In the genomic region with DNA sequence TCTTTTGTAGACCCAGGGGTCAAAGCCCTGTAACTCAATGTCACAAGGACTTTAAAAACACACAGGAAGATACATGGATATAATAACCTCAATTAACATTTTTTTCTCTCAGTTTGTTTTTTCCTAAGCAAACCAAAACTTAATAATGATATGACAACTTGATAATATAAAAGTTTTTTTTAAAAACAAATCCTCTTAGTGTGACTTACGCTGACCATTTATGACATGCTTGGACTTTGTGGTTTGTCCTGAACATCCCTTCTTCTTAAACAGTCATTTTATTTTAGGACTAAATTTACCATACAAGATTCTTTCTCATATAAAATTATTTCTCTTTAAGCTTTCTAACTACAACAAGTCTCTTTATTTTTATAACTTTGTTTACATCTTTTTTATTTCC, we compare ENCODE assay signal across 15 cellular contexts. TPM values are rescaled to one million over a fixed set of nuclear protein-coding genes. Genes with fewer than 3 reads are reported as not detected.
DNase-seq lines count a peak whose midpoint lies in the region; ATAC-seq, FAIRE-seq and TF ChIP-seq lines count a peak whose summit lies in the region.
"Had no signal": no experiment of that assay in that cellular context is flagged by ENCODE, and none has a peak within 500 bp of the region (broad histone marks: within the 10 kb centered on the region; RNA-seq: fewer than 3 reads in every experiment).

No MANE protein-coding gene starts in this region.

- intact Hi-C loops in MCF 10A (cut with micrococcal nuclease) = no loop called here
- intact Hi-C loops in breast epithelium (cut with DNase I; ENCODE audit: low total_unique reads) = no loop called here
- intact Hi-C loops in lower leg skin (cut with DNase I; ENCODE audit: low total_unique reads) = no loop called here

- 59 to 100% methylated on average over 1 of the region's 1 CpG for WGBS in lower leg skin, 2 donors

- peaks cover 1% of the 10 kb centered on the region for H3K27me3 Mint-ChIP-seq in MCF 10A (ENCODE audit: insufficient read depth, unreplicated experiment)
- H3K27me3 Mint-ChIP-seq: activated CD8-positive, alpha-beta memory T cell treated with anti-CD3 and anti-CD28 coated beads, Interleukin-2, amount 10 ng/mL, durations not matched to agents 7 days and 5 days had no signal

- CTCF ChIA-PET in MCF 10A (lab: Yijun Ruan, JAX) = interaction anchor here (0.7 kb wide), 1 partner anchor 14 kb away, joined by 3 read pairs; no protein-coding TSS in a partner anchor

- H3K9me3 ChIP-seq in breast epithelium = peaks cover 0 to 7% of the 10 kb centered on the region in 2 donors

- H3K4me1 ChIP-seq in breast epithelium = no peaks in the 10 kb centered on the region

- H3K4me1 Mint-ChIP-seq in MCF 10A (ENCODE audit: insufficient read depth, unreplicated experiment) = no peaks in the 10 kb centered on the region
- H3K4me1 Mint-ChIP-seq: activated naive CD4-positive, alpha-beta T cell treated with anti-CD3 and anti-CD28 coated beads, Interleukin-2, amount 50 U/mL, for 24 hours had no signal

- H3K27ac ChIP-seq in breast epithelium = no peak overlapping the region

- POLR2A ChIA-PET in MCF 10A (lab: Yijun Ruan, JAX) = no interaction called here

- DNase-seq in MCF 10A (ENCODE audit: unreplicated experiment) = peak; percentile 46
- no peak for DNase-seq in breast epithelium (ENCODE audit: low spot score in 2 of 2)
- peak; percentile 39 for DNase-seq in RKO (ENCODE audit: low spot score)
- DNase-seq in fibroblast of peridontal ligament (ENCODE audit: extremely low read depth) = peak; percentile 6
- DNase-seq in retinal pigment epithelial cell (ENCODE audit: low read depth) = peak; percentile 5
- no peak for DNase-seq in lower leg skin (ENCODE audit: low spot score in 2 of 2)
- no peak for DNase-seq in GM12892 (ENCODE audit: insufficient read length)
- DNase-seq: activated CD8-positive, alpha-beta memory T cell treated with anti-CD3 and anti-CD28 coated beads, Interleukin-2, amount 10 ng/mL, durations not matched to agents 7 days and 5 days; GOT3; NCI-H1105 treated with DMSO at 0.1 percent for 48 hours; stimulated activated naive CD4-positive, alpha-beta T cell treated with Interleukin-2 at 50 U/mL for 16 hours had no signal

- no peak overlapping the region for H3K4me3 Mint-ChIP-seq in MCF 10A (ENCODE audit: unreplicated experiment)
- H3K4me3 Mint-ChIP-seq: activated CD8-positive, alpha-beta memory T cell treated with anti-CD3 and anti-CD28 coated beads, Interleukin-2, amount 10 ng/mL, durations not matched to agents 7 days and 5 days; activated naive CD4-positive, alpha-beta T cell treated with anti-CD3 and anti-CD28 coated beads, Interleukin-2, amount 50 U/mL, for 24 hours had no signal

- ATAC-seq in HG03520 (IDR thresholded peaks at IDR 0.05; ENCODE audit: unreplicated experiment) = no peak
- ATAC-seq: activated CD8-positive, alpha-beta memory T cell treated with anti-CD3 and anti-CD28 coated beads, Interleukin-2, amount 10 ng/mL, durations not matched to agents 7 days and 5 days had no signal

- H3K4me3 ChIP-seq in breast epithelium = no peak overlapping the region
- H3K4me3 ChIP-seq in retinal pigment epithelial cell (ENCODE audit: low read length) = no peak overlapping the region
- no peak overlapping the region for H3K4me3 ChIP-seq in lower leg skin (ENCODE audit: low read depth, poor library complexity, severe bottlenecking)

- H3K36me3 ChIP-seq in breast epithelium = no peaks in the 10 kb centered on the region

- H3K27me3 ChIP-seq in breast epithelium = no peaks in the 10 kb centered on the region

- H3K36me3 Mint-ChIP-seq in MCF 10A (ENCODE audit: insufficient read depth, unreplicated experiment) = no peaks in the 10 kb centered on the region
- H3K36me3 Mint-ChIP-seq: activated CD8-positive, alpha-beta memory T cell treated with anti-CD3 and anti-CD28 coated beads, Interleukin-2, amount 10 ng/mL, durations not matched to agents 7 days and 5 days; activated naive CD4-positive, alpha-beta T cell treated with anti-CD3 and anti-CD28 coated beads, Interleukin-2, amount 50 U/mL, for 24 hours had no signal

- H3K27ac Mint-ChIP-seq in MCF 10A (ENCODE audit: low read depth, unreplicated experiment) = no peak overlapping the region
- H3K27ac Mint-ChIP-seq: activated CD8-positive, alpha-beta memory T cell treated with anti-CD3 and anti-CD28 coated beads, Interleukin-2, amount 10 ng/mL, durations not matched to agents 7 days and 5 days; activated naive CD4-positive, alpha-beta T cell treated with anti-CD3 and anti-CD28 coated beads, Interleukin-2, amount 50 U/mL, for 24 hours had no signal

- BruUV-seq in MCF 10A (replicated peaks; lab: Mats Ljungman, UMichigan) = no TSS peak

- no peak for TF ChIP-seq POLR2A in breast epithelium (IDR thresholded peaks at IDR 0.05)
- TF ChIP-seq POLR2A in lower leg skin (IDR thresholded peaks at IDR 0.05) = no peak
- TF ChIP-seq POLR2A in GM12892 (IDR thresholded peaks at IDR 0.05; ENCODE audit: low read depth, low read length) = no peak

- H3K9me3 Mint-ChIP-seq in MCF 10A (ENCODE audit: unreplicated experiment) = peaks cover 26% of the 10 kb centered on the region
- H3K9me3 Mint-ChIP-seq: activated naive CD4-positive, alpha-beta T cell treated with anti-CD3 and anti-CD28 coated beads, Interleukin-2, amount 50 U/mL, for 24 hours had no signal

- no peak for FAIRE-seq in GM12892 (lab: Jason Lieb, UNC)

- TF ChIP-seq CTCF in MCF 10A (IDR thresholded peaks at IDR 0.05; ENCODE audit: unreplicated experiment) = no peak
- no peak for TF ChIP-seq CTCF in breast epithelium (IDR thresholded peaks at IDR 0.05)
- TF ChIP-seq CTCF in retinal pigment epithelial cell (conservative IDR thresholded peaks at IDR 0.05; ENCODE audit: low read depth, low read length) = no peak
- no peak for TF ChIP-seq CTCF in lower leg skin (IDR thresholded peaks at IDR 0.05)

RNA-seq across cellular contexts. Expression of a gene that starts 25.4 kb away (rescaled TPM):
- total RNA-seq in MCF 10A (2022) (not detected in 2 replicates), breast epithelium (10 to 100 TPM in 1 of 3 donors, 1 to 10 TPM in 1, not detected in 1; 4.3 to 17.6 TPM), lower leg skin (1 to 10 TPM in 3 of 4 donors, not detected in 1; 3.7 to 3.8 (median 3.8) TPM)
- polyA plus RNA-seq in GM12892 (2012; ENCODE audit: missing spikeins) = not detected
- total RNA-seq: activated CD8-positive, alpha-beta memory T cell treated with anti-CD3 and anti-CD28 coated beads, Interleukin-2, amount 10 ng/mL, durations not matched to agents 7 days and 5 days; kidney epithelial cell; myocyte had no signal

Comparison
In these comparisons a context has a peak if more than half of its experiments do, and no peak if none do; other contexts are left out.
1. DNase-seq: peak in MCF 10A (single experiment), RKO (single experiment), fibroblast of peridontal ligament (single experiment) and retinal pigment epithelial cell (single experiment); none in breast epithelium (0 of 2), lower leg skin (0 of 2) and GM12892 (single experiment).